11 cellular contexts compared by ENCODE assay signal in the genomic region with DNA sequence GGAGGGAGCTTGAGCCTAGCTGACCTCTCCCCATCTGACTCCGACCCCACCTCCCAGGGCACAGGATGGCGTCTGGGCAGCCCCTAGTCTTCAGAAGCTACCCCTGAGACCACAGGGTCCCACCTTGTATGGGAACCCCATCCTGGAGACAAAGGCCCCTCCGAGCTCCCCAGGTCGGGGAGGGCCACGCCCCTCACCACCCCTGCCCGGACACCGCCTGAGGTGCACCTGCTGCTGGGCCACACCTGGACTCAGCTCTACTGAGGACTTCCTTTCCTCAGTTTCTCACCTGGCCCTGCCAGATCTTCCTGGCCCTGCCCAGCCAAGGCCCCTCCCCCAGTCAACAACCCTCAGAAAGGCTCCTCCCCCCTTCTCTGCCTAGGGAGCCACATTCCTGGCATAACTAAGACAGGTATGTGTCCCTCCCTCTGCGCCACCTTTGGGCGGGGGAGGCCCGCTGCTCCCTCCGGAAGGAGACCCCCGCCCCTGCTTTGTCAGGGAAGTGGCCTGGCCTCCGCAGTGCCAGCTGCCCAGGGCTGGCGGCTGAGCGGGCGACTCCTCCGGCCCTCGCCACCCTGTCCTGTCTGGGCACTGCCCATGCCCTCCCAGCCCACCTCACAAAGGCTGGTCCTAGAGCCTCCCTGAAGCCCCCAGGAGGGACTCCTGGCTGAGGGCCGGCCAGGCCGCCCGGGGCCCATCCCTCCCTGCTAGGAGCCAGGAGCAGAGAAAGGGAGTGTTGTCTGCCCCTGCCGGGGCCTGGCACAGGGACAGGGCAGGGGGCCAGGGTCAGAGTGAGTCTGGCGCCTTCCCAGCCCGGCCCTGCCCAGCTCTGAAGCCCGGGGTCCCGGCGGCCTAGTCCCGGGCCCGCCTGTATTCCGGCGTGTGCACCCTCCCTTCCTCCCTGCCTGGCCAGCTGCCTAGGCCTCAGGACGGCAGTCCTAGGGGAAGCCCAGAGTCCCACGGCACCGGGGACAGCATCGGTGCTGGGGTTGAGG. TPM values are rescaled to one million over a fixed set of nuclear protein-coding genes. Genes with fewer than 3 reads are reported as not detected.
DNase-seq lines count a peak whose midpoint lies in the region; ATAC-seq and TF ChIP-seq lines count a peak whose summit lies in the region.
"Had no signal": no experiment of that assay in that cellular context is flagged by ENCODE, and none has a peak within 500 bp of the region (broad histone marks: within the 10 kb centered on the region; RNA-seq: fewer than 3 reads in every experiment).

No MANE protein-coding gene starts in this region.

- peak overlapping the region; percentile 2 for H3K4me3 ChIP-seq in lung

- no peaks in the 10 kb centered on the region for H3K27me3 ChIP-seq in lung (ENCODE audit: control insufficient read depth, insufficient read depth)

- DNase-seq in 8988T (peak; percentile 84), NCI-H1048 (lab: John Stamatoyannopoulos, UW) (peak; percentile 43), epithelial cell of prostate (ENCODE audit: low read depth, low spot score) (peak; percentile 40), lung (ENCODE audit: low spot score) (peak; percentile 88), NCI-H187 treated with DMSO at 0.1 percent for 48 hours (lab: John Stamatoyannopoulos, UW) (no peak)
- DNase-seq in activated CD4-positive, alpha-beta T cell treated with anti-CD3 and anti-CD28 coated beads, Interleukin-2, amount 50 U/mL, for 4 hours = no peak
- DNase-seq: activated effector memory CD4-positive, alpha-beta T cell treated with Interleukin-2 at 50 U/mL for 16 hours had no signal

- TF ChIP-seq CTCF in lung (IDR thresholded peaks at IDR 0.05; ENCODE audit: control extremely low read depth, extremely low read depth) = no peak

- 41 to 77% methylated on average over 31 to 35 of the region's 35 CpGs for WGBS in lung, 2 donors

- peaks cover 0 to 35% of the 10 kb centered on the region in 2 donors for H3K4me1 ChIP-seq in lung (ENCODE audit: control insufficient read depth in 2 of 2, insufficient read depth in 2 of 2, low read length in 2 of 2)

- H3K36me3 ChIP-seq in lung (ENCODE audit: control insufficient read depth in 2 of 2, insufficient read depth in 2 of 2, low read length in 2 of 2) = peaks cover 0 to 1% of the 10 kb centered on the region in 2 donors

- H3K9me3 ChIP-seq in lung (ENCODE audit: control insufficient read depth in 2 of 2, insufficient read depth in 1 of 2, low read length in 1 of 2) = no peaks in the 10 kb centered on the region

- peak; percentile 51 for ATAC-seq in lung (ENCODE audit: insufficient read depth, low FRiP score)
- ATAC-seq in GM19467 (IDR thresholded peaks at IDR 0.05; ENCODE audit: unreplicated experiment) = no peak
- no peak for ATAC-seq in HG03432 (IDR thresholded peaks at IDR 0.05; ENCODE audit: unreplicated experiment)

- H3K27ac ChIP-seq in epithelial cell of prostate (peak overlapping the region; percentile 83), lung (ENCODE audit: low read depth in 1 of 2, low read length in 1 of 2) (peak overlapping the region in 1 of 2 donors; percentile 84)

RNA-seq across cellular contexts. Expression of a gene that starts 4.8 kb away (rescaled TPM):
- total RNA-seq in lung = 100 to 1,000 TPM; 103 to 124 TPM
- polyA plus RNA-seq in lung = 10 to 100 TPM; 30.7 to 67.4 TPM

RNA-seq across cellular contexts. Expression of a gene that starts 11.4 kb away (rescaled TPM):
- total RNA-seq in lung = 10 to 100 TPM; 12.7 to 53.6 TPM
- 100 to 1,000 TPM; 208 to 234 TPM for polyA plus RNA-seq in lung

RNA-seq across cellular contexts. Expression of a gene that starts 24.8 kb away (rescaled TPM):
- total RNA-seq in lung = 10 to 100 TPM; 13.5 to 47.9 TPM
- 10 to 100 TPM; 16.6 to 37.7 TPM for polyA plus RNA-seq in lung

RNA-seq across cellular contexts. Expression of a gene that starts 42.8 kb away (rescaled TPM):
- under 1 TPM in 1 of 2 donors, not detected in 1; 0.15 TPM for total RNA-seq in lung
- polyA plus RNA-seq in lung = under 1 TPM; 0.06 to 0.45 TPM
- total RNA-seq: neural crest cell had no signal

RNA-seq across cellular contexts. Expression of a gene that starts 49.4 kb away (rescaled TPM):
- 1 to 10 TPM in 1 of 2 donors, under 1 TPM in 1; 0.54 to 2.4 TPM for total RNA-seq in lung
- 1 to 10 TPM in 1 of 2 donors, under 1 TPM in 1; 0.57 to 2.3 TPM for polyA plus RNA-seq in lung
- total RNA-seq: H4, neural crest cell had no signal

Comparison
In these comparisons a context has a peak if more than half of its experiments do, and no peak if none do; other contexts are left out.
1. DNase-seq: peak in 8988T (single experiment), NCI-H1048 (single experiment), epithelial cell of prostate (single experiment) and lung (single experiment); none in activated CD4-positive, alpha-beta T cell treated with anti-CD3 and anti-CD28 coated beads, Interleukin-2, amount 50 U/mL, for 4 hours (0 of 2) and NCI-H187 treated with DMSO at 0.1 percent for 48 hours (single experiment).